ENCODE assay signal across 22 cellular contexts in the genomic region with DNA sequence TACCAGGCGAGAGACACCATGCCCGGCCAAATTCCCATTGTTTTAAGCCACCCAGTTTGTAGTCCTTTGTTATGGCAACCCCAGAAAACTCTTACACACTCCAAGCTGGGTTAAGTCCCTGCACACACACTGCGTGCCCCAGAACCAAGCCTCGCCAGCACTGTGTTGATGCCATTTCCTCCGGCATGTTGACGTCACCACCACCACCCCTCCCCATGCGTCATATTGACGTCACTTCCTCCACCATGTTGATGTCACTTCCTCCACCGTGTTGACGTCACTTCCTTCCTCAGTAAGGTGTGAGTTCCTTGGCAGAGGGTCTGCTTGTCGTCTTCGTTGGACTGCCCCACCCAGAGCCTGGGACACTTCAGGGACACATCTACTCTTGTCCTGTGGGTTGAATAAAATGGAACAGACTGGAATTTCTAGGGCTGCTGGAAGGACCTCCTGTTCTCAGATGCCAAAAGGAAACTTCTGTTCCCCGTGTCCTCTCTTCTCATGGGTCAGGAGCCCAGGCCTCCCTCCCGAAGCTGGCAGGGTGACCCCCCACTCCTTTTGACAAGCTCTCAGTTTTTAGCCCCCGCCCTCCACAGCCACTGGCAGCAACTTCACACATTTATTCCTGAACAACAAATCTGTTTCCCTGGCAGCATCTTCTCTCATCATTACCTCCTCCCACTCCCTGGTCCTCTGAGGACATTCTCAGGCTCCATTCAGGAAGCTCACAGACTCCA.
"Had no signal": no experiment of that assay in that cellular context is flagged by ENCODE, and none has a peak within 500 bp of the region (broad histone marks: within the 10 kb centered on the region; RNA-seq: fewer than 3 reads in every experiment).

No MANE protein-coding gene starts in this region.

- H3K27ac Mint-ChIP-seq: activated CD4-positive, alpha-beta T cell treated with anti-CD3 and anti-CD28 coated beads, Interleukin-2, amount 10 ng/mL, durations not matched to agents 24 days and 14 days; activated naive CD4-positive, alpha-beta T cell treated with anti-CD3 and anti-CD28 coated beads, Interleukin-2, amount 50 U/mL, for 72 hours; mesothelial cell of epicardium; nephron had no signal

- H3K27me3 ChIP-seq: adrenal gland, transverse colon, uterus had no signal

- ATAC-seq: activated naive CD4-positive, alpha-beta T cell treated with anti-CD3 and anti-CD28 coated beads, Interleukin-2, amount 50 U/mL, for 72 hours had no signal

- DNase-seq: activated CD4-positive, alpha-beta T cell treated with anti-CD3 and anti-CD28 coated beads, Interleukin-2, amount 10 ng/mL, durations not matched to agents 24 days and 14 days; activated CD4-positive, CD25-positive, alpha-beta regulatory T cell; activated gamma-delta T cell treated with Interleukin-2 at 50 U/mL for 16 hours; adrenal gland; dorsolateral prefrontal cortex; erythroblast; foreskin melanocyte; glutamatergic neuron; hippocampal formation; occipital lobe; posterior cingulate gyrus; stimulated activated naive CD4-positive, alpha-beta T cell treated with Interleukin-2 at 50 U/mL for 16 hours; T1000; transverse colon; uterus had no signal

- H3K36me3 ChIP-seq: adrenal gland, breast epithelium, transverse colon, uterus had no signal

- H3K36me3 Mint-ChIP-seq: mesothelial cell of epicardium had no signal

- H3K4me1 ChIP-seq: adrenal gland, breast epithelium, transverse colon, uterus had no signal

- H3K27ac ChIP-seq: adrenal gland, breast epithelium, dorsolateral prefrontal cortex, transverse colon, uterus had no signal

- FAIRE-seq: astrocyte, keratinocyte had no signal

- H3K9me3 ChIP-seq: breast epithelium, transverse colon, uterus had no signal

- H3K4me3 ChIP-seq: adrenal gland, breast epithelium, dorsolateral prefrontal cortex, lung, transverse colon, uterus had no signal

- H3K4me1 Mint-ChIP-seq: activated CD4-positive, alpha-beta T cell treated with anti-CD3 and anti-CD28 coated beads, Interleukin-2, amount 10 ng/mL, durations not matched to agents 24 days and 14 days; mesothelial cell of epicardium; nephron had no signal

- H3K4me3 Mint-ChIP-seq: activated CD4-positive, alpha-beta T cell treated with anti-CD3 and anti-CD28 coated beads, Interleukin-2, amount 10 ng/mL, durations not matched to agents 24 days and 14 days; mesothelial cell of epicardium; nephron had no signal

- H3K27me3 Mint-ChIP-seq: activated CD4-positive, alpha-beta T cell treated with anti-CD3 and anti-CD28 coated beads, Interleukin-2, amount 10 ng/mL, durations not matched to agents 24 days and 14 days had no signal
